ENCODE assay signal across 8 cellular contexts in the genomic region with DNA sequence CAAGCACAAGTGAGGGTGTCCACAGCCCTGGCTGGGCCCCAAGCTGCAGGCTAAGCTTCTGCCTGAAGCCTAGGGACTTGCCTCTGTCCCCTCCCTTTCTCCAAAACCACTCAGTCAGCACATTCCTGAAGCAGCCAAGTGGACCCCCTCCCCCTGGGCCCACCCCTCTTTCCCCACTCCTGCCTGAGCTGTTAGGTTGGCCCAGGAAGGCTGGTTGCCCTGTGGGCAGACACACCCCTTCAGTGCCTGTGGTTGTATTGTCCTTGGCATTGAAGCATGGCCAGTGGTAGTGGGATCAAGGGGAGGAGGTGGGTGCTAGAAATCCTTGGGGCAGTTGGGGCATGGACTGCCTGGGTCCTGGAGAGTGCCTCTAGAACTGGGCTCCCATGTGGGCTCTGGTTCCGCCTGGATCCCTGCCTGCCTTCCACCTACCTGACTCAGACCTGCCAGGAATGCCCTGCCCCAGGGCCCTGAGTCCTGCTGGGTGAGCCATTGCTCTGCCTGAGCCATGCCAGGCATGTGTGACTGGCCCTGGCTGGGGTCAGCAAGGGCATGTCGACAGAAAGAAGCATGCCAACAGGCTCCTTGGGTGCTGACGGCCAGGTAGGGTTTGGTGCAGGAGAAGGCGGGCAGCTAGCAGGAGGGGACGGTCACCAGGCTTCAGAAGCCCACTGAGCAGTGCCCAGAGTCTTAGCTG. TPM values are rescaled to one million over a fixed set of nuclear protein-coding genes. Genes with fewer than 3 reads are reported as not detected.
DNase-seq lines count a peak whose midpoint lies in the region; ATAC-seq and TF ChIP-seq lines count a peak whose summit lies in the region.

No MANE protein-coding gene starts in this region.

- no peak overlapping the region for H3K27ac ChIP-seq in SJSA1
- peak overlapping the region; percentile 15 for H3K27ac ChIP-seq in rectal smooth muscle tissue (ENCODE audit: low read depth, low read length)

- H3K27me3 ChIP-seq in SJSA1 (replicated peaks), result no peaks in the 10 kb centered on the region
- H3K27me3 ChIP-seq in rectal smooth muscle tissue (ENCODE audit: control insufficient read depth, insufficient read depth, low read length), result no peaks in the 10 kb centered on the region

- H3K9ac ChIP-seq in rectal smooth muscle tissue (ENCODE audit: low read length), result no peak overlapping the region

- ATAC-seq in GM19351 (IDR thresholded peaks at IDR 0.05; ENCODE audit: unreplicated experiment), result no peak

- H3K4me1 ChIP-seq in SJSA1 (replicated peaks) (peaks cover 25% of the 10 kb centered on the region), rectal smooth muscle tissue (ENCODE audit: control insufficient read depth, insufficient read depth, low read length) (peaks cover 13% of the 10 kb centered on the region)

- DNase-seq in SJSA1 (ENCODE audit: low read depth in 1 of 2, low spot score in 2 of 2) (no peak), fibroblast of pulmonary artery (ENCODE audit: low read depth) (no peak), SIG-M5 (lab: John Stamatoyannopoulos, UW) (no peak), hepatic stellate cell (ENCODE audit: low spot score) (no peak), SW480 (ENCODE audit: low spot score) (no peak)

- H3K36me3 ChIP-seq in SJSA1 (peaks cover 63% of the 10 kb centered on the region), rectal smooth muscle tissue (ENCODE audit: control insufficient read depth, insufficient read depth, low read length) (peaks cover 25% of the 10 kb centered on the region)

- H3K4me3 ChIP-seq in SJSA1, result peak overlapping the region; percentile 61
- peak overlapping the region; percentile 94 for H3K4me3 ChIP-seq in fibroblast of pulmonary artery (replicated peaks; ENCODE audit: low read depth, low read length)
- peak overlapping the region; percentile 84 for H3K4me3 ChIP-seq in rectal smooth muscle tissue (ENCODE audit: low read length)

- no peaks in the 10 kb centered on the region for H3K9me3 ChIP-seq in SJSA1 (replicated peaks)

- no peak for TF ChIP-seq CTCF in fibroblast of pulmonary artery (IDR thresholded peaks at IDR 0.05; ENCODE audit: low read length, missing control alignments)

- peak; percentile 4 for TF ChIP-seq POLR2A in GM10847 (IDR thresholded peaks at IDR 0.05; ENCODE audit: extremely low read depth, insufficient read length)

RNA-seq across cellular contexts. Expression of a gene that starts 2.1 kb away (rescaled TPM):
- total RNA-seq in SJSA1 (2014; rRNA removed; shearing (Covaris generic)), result 38.4 and 51.0 TPM in 2 replicates

RNA-seq across cellular contexts. Expression of a gene that starts 17.3 kb away (rescaled TPM):
- total RNA-seq in SJSA1 (2014; rRNA removed; shearing (Covaris generic)), result 1.1 and 2.2 TPM in 2 replicates

RNA-seq across cellular contexts. Expression of a gene that starts 19.9 kb away (rescaled TPM):
- 1.6 TPM in 1 of 2 replicates, not detected in the other for total RNA-seq in SJSA1 (2014; rRNA removed; shearing (Covaris generic))

RNA-seq across cellular contexts. Expression of a gene that starts 26.1 kb away (rescaled TPM):
- 591 and 789 TPM in 2 replicates for total RNA-seq in SJSA1 (2014; rRNA removed; shearing (Covaris generic))

RNA-seq across cellular contexts. Expression of a gene that starts 28.3 kb away (rescaled TPM):
- 1,039 and 1,435 TPM in 2 replicates for total RNA-seq in SJSA1 (2014; rRNA removed; shearing (Covaris generic))
